9 cellular contexts compared by ENCODE assay signal in genomic region chr12:46660276-46660675, GRCh38.
DNase-seq lines count a peak whose midpoint lies in the region; ATAC-seq and TF ChIP-seq lines count a peak whose summit lies in the region.
"Had no signal": no experiment of that assay in that cellular context is flagged by ENCODE, and none has a peak within 500 bp of the region (broad histone marks: within the 10 kb centered on the region; RNA-seq: fewer than 3 reads in every experiment).

No MANE protein-coding gene starts in this region.

- peaks cover 45% of the 10 kb centered on the region for H3K4me1 Mint-ChIP-seq in activated T-helper 1 cell treated with anti-CD3 and anti-CD28 coated beads, Interleukin-12 subunit alpha, Interleukin-12 subunit beta, Interleukin-2, Interleukin-4 antibody, amounts not matched to agents 30 ng/mL and 10 ng/mL and 1 ng/mL, durations not matched to agents 14 hours and 24 hours and 36 hours (ENCODE audit: low read depth)

- TF ChIP-seq CTCF in HL-60 (IDR thresholded peaks at IDR 0.05; ENCODE audit: insufficient read depth, low read length): no peak
- no peak for TF ChIP-seq CTCF in gastroesophageal sphincter (IDR thresholded peaks at IDR 0.05)

- H3K36me3 Mint-ChIP-seq in activated T-helper 1 cell treated with anti-CD3 and anti-CD28 coated beads, Interleukin-12 subunit alpha, Interleukin-12 subunit beta, Interleukin-2, Interleukin-4 antibody, amounts not matched to agents 30 ng/mL and 10 ng/mL and 1 ng/mL, durations not matched to agents 14 hours and 24 hours and 36 hours (ENCODE audit: low read depth): no peaks in the 10 kb centered on the region

- H3K27ac ChIP-seq in HL-60 (replicated peaks) (peak overlapping the region; percentile 91), gastroesophageal sphincter (peak overlapping the region; percentile 74 to 86 (median 78)), skin epidermis (peak overlapping the region in 20 of 21 experiments; percentile 34 to 85 (median 69))

- intact Hi-C loops in activated T-helper 1 cell treated with anti-CD3 and anti-CD28 coated beads, Interleukin-12 subunit alpha, Interleukin-12 subunit beta, Interleukin-2, Interleukin-4 antibody, amounts not matched to agents 30 ng/mL and 10 ng/mL and 1 ng/mL, durations not matched to agents 14 hours and 24 hours and 36 hours (cut with micrococcal nuclease): loop anchor here (2.0 to 5.0 kb wide), 5 partner anchors 109 to 508 kb away; partner anchors contain the start of gene SLC38A1

- no peaks in the 10 kb centered on the region for H3K9me3 ChIP-seq in gastroesophageal sphincter

- DNase-seq in HL-60 (ENCODE audit: low read depth in 1 of 2, low spot score in 1 of 2) (no peak), pons (ENCODE audit: low spot score) (no peak), NCI-H2107 treated with DMSO at 0.1 percent for 48 hours (lab: John Stamatoyannopoulos, UW; ENCODE audit: unreplicated experiment) (no peak), NAMALWA (ENCODE audit: low spot score) (no peak)
- no peak for DNase-seq in activated T-helper 1 cell treated with anti-CD3 and anti-CD28 coated beads, Interleukin-12 subunit alpha, Interleukin-12 subunit beta, Interleukin-2, Interleukin-4 antibody, amounts not matched to agents 30 ng/mL and 10 ng/mL and 1 ng/mL, durations not matched to agents 14 hours and 24 hours and 36 hours (ENCODE audit: low spot score)
- DNase-seq: NCI-H226 had no signal

- no peak for TF ChIP-seq EP300 in gastroesophageal sphincter (IDR thresholded peaks at IDR 0.05)

- H3K27me3 ChIP-seq in HL-60 (ENCODE audit: insufficient read depth, poor library complexity, severe bottlenecking): no peaks in the 10 kb centered on the region
- no peaks in the 10 kb centered on the region for H3K27me3 ChIP-seq in gastroesophageal sphincter

- H3K4me3 Mint-ChIP-seq in activated T-helper 1 cell treated with anti-CD3 and anti-CD28 coated beads, Interleukin-12 subunit alpha, Interleukin-12 subunit beta, Interleukin-2, Interleukin-4 antibody, amounts not matched to agents 30 ng/mL and 10 ng/mL and 1 ng/mL, durations not matched to agents 14 hours and 24 hours and 36 hours: peak overlapping the region; percentile 10

- H3K36me3 ChIP-seq in gastroesophageal sphincter: no peaks in the 10 kb centered on the region

- no peak for TF ChIP-seq POLR2A in gastroesophageal sphincter (IDR thresholded peaks at IDR 0.05)

- peak overlapping the region; percentile 53 for H3K27ac Mint-ChIP-seq in activated T-helper 1 cell treated with anti-CD3 and anti-CD28 coated beads, Interleukin-12 subunit alpha, Interleukin-12 subunit beta, Interleukin-2, Interleukin-4 antibody, amounts not matched to agents 30 ng/mL and 10 ng/mL and 1 ng/mL, durations not matched to agents 14 hours and 24 hours and 36 hours

- ATAC-seq in gastroesophageal sphincter (no peak), HG03442 (IDR thresholded peaks at IDR 0.05; ENCODE audit: unreplicated experiment) (no peak)

- H3K27me3 Mint-ChIP-seq in activated T-helper 1 cell treated with anti-CD3 and anti-CD28 coated beads, Interleukin-12 subunit alpha, Interleukin-12 subunit beta, Interleukin-2, Interleukin-4 antibody, amounts not matched to agents 30 ng/mL and 10 ng/mL and 1 ng/mL, durations not matched to agents 14 hours and 24 hours and 36 hours (ENCODE audit: insufficient read depth): no peaks in the 10 kb centered on the region

- peaks cover 13 to 43% (median 20%) of the 10 kb centered on the region in 3 donors for H3K4me1 ChIP-seq in gastroesophageal sphincter

- no peak overlapping the region for H3K4me3 ChIP-seq in HL-60 (replicated peaks; ENCODE audit: insufficient read depth, low read length)
- no peak overlapping the region for H3K4me3 ChIP-seq in gastroesophageal sphincter
- no peak overlapping the region for H3K4me3 ChIP-seq in skin epidermis

- H3K9me3 Mint-ChIP-seq in activated T-helper 1 cell treated with anti-CD3 and anti-CD28 coated beads, Interleukin-12 subunit alpha, Interleukin-12 subunit beta, Interleukin-2, Interleukin-4 antibody, amounts not matched to agents 30 ng/mL and 10 ng/mL and 1 ng/mL, durations not matched to agents 14 hours and 24 hours and 36 hours: no peaks in the 10 kb centered on the region

- 40 to 41% methylated on average over 1 of the region's 1 CpG for WGBS in gastroesophageal sphincter (ENCODE audit: low coverage in 1 of 2), 2 donors
